Comparison of ENCODE assay signal across 8 cellular contexts in genomic region chr14:31420013-31420318, GRCh38. TPM values are rescaled to one million over a fixed set of nuclear protein-coding genes. Genes with fewer than 3 reads are reported as not detected.
DNase-seq lines count a peak whose midpoint lies in the region; ATAC-seq and TF ChIP-seq lines count a peak whose summit lies in the region.

No MANE protein-coding gene starts in this region.

- DNase-seq in DMS53 treated with DMSO at 0.1 percent for 48 hours (lab: John Stamatoyannopoulos, UW; ENCODE audit: unreplicated experiment) (peak; percentile 40), GM20000 (ENCODE audit: low spot score) (peak; percentile 51), HT-29 (ENCODE audit: low spot score) (peak; percentile 65), activated B cell treated with CpG ODN at 0.5 μM for 24 hours (peak; percentile 35), esophagus muscularis mucosa (ENCODE audit: extremely low spot score) (no peak), epidermal melanocyte (ENCODE audit: insufficient read length, low spot score) (no peak), Kasumi-1 (lab: John Stamatoyannopoulos, UW) (no peak)
- DNase-seq in naive thymus-derived CD4-positive, alpha-beta T cell, result peak in 4 of 9 donors; percentile 3 to 44 (median 12)

- TF ChIP-seq CTCF in GM20000 (IDR thresholded peaks at IDR 0.05; ENCODE audit: extremely low read depth, missing control alignments) (no peak), activated B cell treated with CpG ODN at 0.5 μM for 24 hours (IDR thresholded peaks at IDR 0.05) (no peak), esophagus muscularis mucosa (IDR thresholded peaks at IDR 0.05) (no peak)

- intact Hi-C loops in activated B cell treated with CpG ODN at 0.5 μM for 24 hours (cut with micrococcal nuclease), result loop anchor here (1.0 to 2.0 kb wide), 10 partner anchors 10 to 861 kb away; partner anchors contain the start of genes ARHGAP5, DTD2, G2E3 and GPR33
- intact Hi-C loops in esophagus muscularis mucosa (cut with DNase I), result loop anchor here (5.0 kb wide), 1 partner anchor 37 kb away; the partner anchor contains the start of gene DTD2
- intact Hi-C loops in naive thymus-derived CD4-positive, alpha-beta T cell (cut with micrococcal nuclease), result loop anchor here (1.0 to 10.0 kb wide), 12 partner anchors 37 to 865 kb away; partner anchors contain the start of genes DTD2 (in 2 of the 2), G2E3 (in 2 of the 2), NUBPL (in 2 of the 2) and SCFD1 (in 2 of the 2)

- H3K4me1 ChIP-seq in esophagus muscularis mucosa, result peaks cover 17 to 49% (median 39%) of the 10 kb centered on the region in 4 donors
- H3K4me1 ChIP-seq in naive thymus-derived CD4-positive, alpha-beta T cell (ENCODE audit: control insufficient read depth in 2 of 2, insufficient read depth in 2 of 2, low read length in 2 of 2), result peaks cover 6 to 8% of the 10 kb centered on the region in 2 donors

- H3K27me3 ChIP-seq in esophagus muscularis mucosa, result no peaks in the 10 kb centered on the region
- H3K27me3 ChIP-seq in naive thymus-derived CD4-positive, alpha-beta T cell (ENCODE audit: control insufficient read depth in 2 of 2, insufficient read depth in 2 of 2, low read length in 2 of 2), result no peaks in the 10 kb centered on the region

- no peaks in the 10 kb centered on the region for H3K9me3 ChIP-seq in esophagus muscularis mucosa
- no peaks in the 10 kb centered on the region for H3K9me3 ChIP-seq in naive thymus-derived CD4-positive, alpha-beta T cell (ENCODE audit: control insufficient read depth in 2 of 3, low read length in 3 of 3)

- no peaks in the 10 kb centered on the region for H3K36me3 ChIP-seq in esophagus muscularis mucosa
- peaks cover 0 to 6% (median 0%) of the 10 kb centered on the region in 3 experiments for H3K36me3 ChIP-seq in naive thymus-derived CD4-positive, alpha-beta T cell (ENCODE audit: control insufficient read depth in 2 of 3, insufficient read depth in 3 of 3, low read length in 3 of 3)

- peaks cover 22% of the 10 kb centered on the region for H3K4me1 Mint-ChIP-seq in activated B cell treated with CpG ODN at 0.5 μM for 24 hours
- peaks cover 24 to 37% (median 29%) of the 10 kb centered on the region in 7 donors for H3K4me1 Mint-ChIP-seq in naive thymus-derived CD4-positive, alpha-beta T cell

- H3K4me3 ChIP-seq in esophagus muscularis mucosa, result peak overlapping the region; percentile 82 to 98 (median 91)
- peak overlapping the region; percentile 99 for H3K4me3 ChIP-seq in naive thymus-derived CD4-positive, alpha-beta T cell (ENCODE audit: low read length)

- no peak for TF ChIP-seq POLR2A in esophagus muscularis mucosa (IDR thresholded peaks at IDR 0.05; ENCODE audit: low read depth)

- CTCF ChIA-PET in activated B cell treated with CpG ODN at 0.5 μM for 24 hours (lab: Charles Lee), result interaction anchor here (0.8 to 2.2 kb wide), 4 partner anchors 9 to 33 kb away, joined by 3 to 9 read pairs (median 4); no protein-coding TSS in a partner anchor
- CTCF ChIA-PET in naive thymus-derived CD4-positive, alpha-beta T cell (lab: Charles Lee), result interaction anchor here (0.6 to 1.4 kb wide), 5 partner anchors 18 to 440 kb away, joined by 3 to 5 read pairs (median 4); partner anchors contain the start of gene DTD2

- peak; percentile 11 for ATAC-seq in activated B cell treated with CpG ODN at 0.5 μM for 24 hours (ENCODE audit: low read depth)
- peak; percentile 13 for ATAC-seq in naive thymus-derived CD4-positive, alpha-beta T cell

- no peak for TF ChIP-seq EP300 in esophagus muscularis mucosa (IDR thresholded peaks at IDR 0.05)

- H3K4me3 Mint-ChIP-seq in activated B cell treated with CpG ODN at 0.5 μM for 24 hours, result peak overlapping the region; percentile 96
- peak overlapping the region; percentile 94 to 99 (median 98) for H3K4me3 Mint-ChIP-seq in naive thymus-derived CD4-positive, alpha-beta T cell

- peaks cover 2% of the 10 kb centered on the region for H3K36me3 Mint-ChIP-seq in activated B cell treated with CpG ODN at 0.5 μM for 24 hours (ENCODE audit: low read depth)
- H3K36me3 Mint-ChIP-seq in naive thymus-derived CD4-positive, alpha-beta T cell, result peaks cover 0 to 4% (median 0%) of the 10 kb centered on the region in 5 donors

- WGBS in esophagus muscularis mucosa, result 0% methylated on average over 5 of the region's 27 CpGs

- H3K27ac ChIP-seq in esophagus muscularis mucosa (replicated peaks in 1 of 4), result peak overlapping the region; percentile 89 to 95 (median 90)
- H3K27ac ChIP-seq in naive thymus-derived CD4-positive, alpha-beta T cell (ENCODE audit: low read depth, low read length), result peak overlapping the region; percentile 83

- no peaks in the 10 kb centered on the region for H3K9me3 Mint-ChIP-seq in activated B cell treated with CpG ODN at 0.5 μM for 24 hours
- H3K9me3 Mint-ChIP-seq in naive thymus-derived CD4-positive, alpha-beta T cell, result no peaks in the 10 kb centered on the region

- no peaks in the 10 kb centered on the region for H3K27me3 Mint-ChIP-seq in activated B cell treated with CpG ODN at 0.5 μM for 24 hours
- H3K27me3 Mint-ChIP-seq in naive thymus-derived CD4-positive, alpha-beta T cell, result peaks cover 0 to 7% (median 0%) of the 10 kb centered on the region in 5 donors

- H3K27ac Mint-ChIP-seq in activated B cell treated with CpG ODN at 0.5 μM for 24 hours, result peak overlapping the region; percentile 90
- peak overlapping the region; percentile 82 to 97 (median 92) for H3K27ac Mint-ChIP-seq in naive thymus-derived CD4-positive, alpha-beta T cell

- POLR2A ChIA-PET in activated B cell treated with CpG ODN at 0.5 μM for 24 hours (lab: Charles Lee), result interaction anchor here (0.5 to 2.8 kb wide), 15 partner anchors 10 to 861 kb away, joined by 3 to 25 read pairs (median 4); partner anchors contain the start of genes AP4S1, ARHGAP5, DTD2 and G2E3
- POLR2A ChIA-PET in naive thymus-derived CD4-positive, alpha-beta T cell (lab: Charles Lee), result interaction anchor here (0.8 to 2.8 kb wide), 10 partner anchors 12 to 783 kb away, joined by 3 to 20 read pairs (median 4); partner anchors contain the start of genes ARHGAP5, DTD2, HECTD1 and RNU6-8

RNA-seq across cellular contexts. Expression of gene HEATR5A, which starts 0.4 kb away (rescaled TPM):
- 4.1 and 5.8 TPM in 2 replicates for total RNA-seq in HT-29 (2014; rRNA removed; shearing (Covaris generic))
- total RNA-seq in activated B cell treated with CpG ODN at 0.5 μM for 24 hours (11.1 and 13.2 TPM in 2 replicates), esophagus muscularis mucosa (10 to 100 TPM; 24.1 to 38.2 (median 28.2) TPM)
- total RNA-seq in naive thymus-derived CD4-positive, alpha-beta T cell, result 10 to 100 TPM in 4 of 5 experiments, 1 to 10 TPM in 1; 7.7 to 14.4 (median 13.2) TPM
- polyA plus RNA-seq in naive thymus-derived CD4-positive, alpha-beta T cell, result 1 to 10 TPM; 5.6 to 6.9 TPM

RNA-seq across cellular contexts. Expression of gene DTD2, which starts 37.3 kb away (rescaled TPM):
- total RNA-seq in HT-29 (2014; rRNA removed; shearing (Covaris generic)), result 7.2 and 12.3 TPM in 2 replicates
- total RNA-seq in activated B cell treated with CpG ODN at 0.5 μM for 24 hours (19.8 and 21.3 TPM in 2 replicates), esophagus muscularis mucosa (10 to 100 TPM; 27.8 to 41.1 (median 32.2) TPM)
- total RNA-seq in naive thymus-derived CD4-positive, alpha-beta T cell, result 10 to 100 TPM; 13.4 to 20.2 (median 18.6) TPM
- 10 to 100 TPM; 22.8 to 27.2 TPM for polyA plus RNA-seq in naive thymus-derived CD4-positive, alpha-beta T cell

Comparison
In these comparisons a context has a peak if more than half of its experiments do, and no peak if none do; other contexts are left out.
1. DNase-seq: peak in DMS53 treated with DMSO at 0.1 percent for 48 hours (single experiment), GM20000 (single experiment), HT-29 (single experiment) and activated B cell treated with CpG ODN at 0.5 μM for 24 hours (single experiment); none in esophagus muscularis mucosa (single experiment), epidermal melanocyte (single experiment) and Kasumi-1 (0 of 2).